In genomic region chr1:173669491-173669941, GRCh38 we compare ENCODE assay signal across 9 cellular contexts. TPM values are rescaled to one million over a fixed set of nuclear protein-coding genes. Genes with fewer than 3 reads are reported as not detected.
A peak's percentile ranks its signal among the peaks of the same experiment; 100 is the strongest.
DNase-seq lines count a peak whose midpoint lies in the region; ATAC-seq, FAIRE-seq and TF ChIP-seq lines count a peak whose summit lies in the region.
"Had no signal": no experiment of that assay in that cellular context is flagged by ENCODE, and none has a peak within 500 bp of the region (broad histone marks: within the 10 kb centered on the region; RNA-seq: fewer than 3 reads in every experiment).

TSS of gene ANKRD45 (minus strand) at chr1:173669851. CDS start at chr1:173659418, 10,433 bp downstream.

- dilution Hi-C loops in keratinocyte (cut with MboI; ENCODE audit: extremely low pct_ligation_motif_present, low sequenced_read_pairs): no loop called here

- no peaks in the 10 kb centered on the region for H3K9me3 ChIP-seq in keratinocyte (ENCODE audit: control insufficient read depth, low read depth, low read length)

- H3K27me3 ChIP-seq in keratinocyte (ENCODE audit: control insufficient read depth, extremely low read depth, insufficient read depth, low read length): no peaks in the 10 kb centered on the region

- H3K4me2 ChIP-seq in keratinocyte (ENCODE audit: control insufficient read depth, extremely low read depth, insufficient read depth, low read depth, low read length): peak within 1 kb of the TSS; percentile 66

- no peak within 1 kb of the TSS for H3K9ac ChIP-seq in keratinocyte (ENCODE audit: control insufficient read depth, extremely low read depth, insufficient read depth, low read length)

- FAIRE-seq in keratinocyte (lab: Jason Lieb, UNC): no peak

- ATAC-seq in stimulated activated naive CD8-positive, alpha-beta T cell treated with anti-CD3 and anti-CD28 coated beads, Interleukin-15, Interleukin-2, amounts not matched to agents 100 U/mL and 50 U/mL, for 24 hours: peak; percentile 40
- ATAC-seq in HG02678 (IDR thresholded peaks at IDR 0.05; ENCODE audit: unreplicated experiment): no peak

- H2AFZ ChIP-seq in keratinocyte (ENCODE audit: control insufficient read depth, low read length): peak within 1 kb of the TSS; percentile 42

- H4K20me1 ChIP-seq in keratinocyte (ENCODE audit: control insufficient read depth, extremely low read depth, insufficient read depth, low read length): no peaks in the 10 kb centered on the region

- H3K4me3 ChIP-seq in cardiac fibroblast (replicated peaks in 1 of 2; ENCODE audit: low read depth in 2 of 2, low read length in 2 of 2) (peak within 1 kb of the TSS; percentile 50 to 55), keratinocyte (ENCODE audit: control insufficient read depth in 2 of 3, extremely low read depth in 1 of 3, insufficient read depth in 2 of 3, low read depth in 1 of 3, low read length in 3 of 3) (peak within 1 kb of the TSS in 2 of 3 experiments; percentile 5 to 16)

- no peaks in the 10 kb centered on the region for H3K9me1 ChIP-seq in keratinocyte (ENCODE audit: control insufficient read depth, extremely low read depth, insufficient read depth, low read length)

- DNase-seq in EL: peak; percentile 71
- DNase-seq in NCI-H345 treated with DMSO at 0.1 percent for 48 hours (lab: John Stamatoyannopoulos, UW; ENCODE audit: unreplicated experiment): peak; percentile 72
- peak; percentile 48 to 62 for DNase-seq in cardiac fibroblast (ENCODE audit: low read depth in 2 of 2)
- DNase-seq in keratinocyte (ENCODE audit: low read depth, low spot score): no peak
- peak; percentile 40 for DNase-seq in stimulated activated naive CD8-positive, alpha-beta T cell treated with anti-CD3 and anti-CD28 coated beads, Interleukin-15, Interleukin-2, amounts not matched to agents 100 U/mL and 50 U/mL, for 24 hours
- DNase-seq in GM10266 (ENCODE audit: extremely low spot score): no peak
- no peak for DNase-seq in KG1 (lab: John Stamatoyannopoulos, UW)

- no peaks in the 10 kb centered on the region for H3K4me1 ChIP-seq in keratinocyte (ENCODE audit: control insufficient read depth, extremely low read depth, insufficient read depth, low read length)

- TF ChIP-seq CTCF in cardiac fibroblast (IDR thresholded peaks at IDR 0.05; ENCODE audit: low read depth, low read length) (no peak), keratinocyte (optimal IDR thresholded peaks at IDR 0.05 in 1 of 3, IDR thresholded peaks at IDR 0.05 in 1 of 3, conservative IDR thresholded peaks at IDR 0.05 in 1 of 3; ENCODE audit: extremely low read depth in 1 of 3, insufficient read depth in 2 of 3, low read length in 3 of 3) (peak in 1 of 3 experiments; percentile 0), GM10266 (IDR thresholded peaks at IDR 0.05; ENCODE audit: control insufficient read depth, insufficient read depth, low read depth, missing control alignments) (no peak)

- H3K36me3 ChIP-seq in keratinocyte (ENCODE audit: control insufficient read depth in 2 of 2, extremely low read depth in 1 of 2, insufficient read depth in 2 of 2, low read length in 2 of 2): no peaks in the 10 kb centered on the region

- H3K27ac ChIP-seq in keratinocyte (ENCODE audit: control insufficient read depth, insufficient read depth, low read length): no peak within 1 kb of the TSS

- H3K79me2 ChIP-seq in keratinocyte (ENCODE audit: control insufficient read depth, insufficient read depth, low read length): no peaks in the 10 kb centered on the region

RNA-seq across cellular contexts. Expression of gene ANKRD45, which starts in this region (rescaled TPM):
- 0.11 to 0.18 TPM (median 0.15 TPM) in 3 replicates for polyA plus RNA-seq in keratinocyte
- 0.24 TPM for polyA plus RNA-seq in keratinocyte (2011; ENCODE audit: low read depth)
- 0.21 and 0.24 TPM in 2 replicates for polyA plus RNA-seq in keratinocyte (2011; cell fraction: cytosol; rRNA removed)
- 0.11 and 0.24 TPM in 2 replicates for polyA plus RNA-seq in keratinocyte (2011; cell fraction: nucleus; rRNA removed)
- 0.10 and 0.11 TPM in 2 replicates for polyA plus RNA-seq in keratinocyte (2012; ENCODE audit: low replicate concordance)
- polyA minus RNA-seq in keratinocyte: 0.22 to 0.33 TPM in 2 of 3 replicates, not detected in the other
- not detected for polyA minus RNA-seq in keratinocyte (2011; cell fraction: cytosol; rRNA and poly(A)+ RNA removed)
- 0.42 TPM in 1 of 2 replicates, not detected in the other for polyA minus RNA-seq in keratinocyte (2011; cell fraction: nucleus; rRNA and poly(A)+ RNA removed)
- polyA plus RNA-seq: IgD-negative memory B cell had no signal

Comparison
In these comparisons a context has a peak if more than half of its experiments do, and no peak if none do; other contexts are left out.
1. DNase-seq: peak in EL (single experiment), NCI-H345 treated with DMSO at 0.1 percent for 48 hours (single experiment), cardiac fibroblast (2 of 2) and stimulated activated naive CD8-positive, alpha-beta T cell treated with anti-CD3 and anti-CD28 coated beads, Interleukin-15, Interleukin-2, amounts not matched to agents 100 U/mL and 50 U/mL, for 24 hours (single experiment); none in keratinocyte (single experiment), GM10266 (single experiment) and KG1 (single experiment).